In genomic region chr1:226443033-226443432, GRCh38 we compare ENCODE assay signal across 18 cellular contexts.
"Had no signal": no experiment of that assay in that cellular context is flagged by ENCODE, and none has a peak within 500 bp of the region (broad histone marks: within the 10 kb centered on the region; RNA-seq: fewer than 3 reads in every experiment).

No MANE protein-coding gene starts in this region.

- H3K27me3 ChIP-seq: upper lobe of right lung had no signal

- DNase-seq: activated CD4-positive, alpha-beta T cell treated with anti-CD3 and anti-CD28 coated beads, Interleukin-2, amount 50 U/mL, for 4 hours; activated T-cell treated with anti-CD3 and anti-CD28 coated beads, Interleukin-2, amount 50 U/mL, for 1 hour; heart right ventricle; left colon; lower lobe of right lung; midbrain; right cardiac atrium; small intestine; stimulated activated CD4-positive, alpha-beta T cell treated with anti-CD3 and anti-CD28 coated beads, Interleukin-4, amount 100 ng/mL, for 4 hours; stimulated activated CD8-positive, alpha-beta memory T cell treated with anti-CD3 and anti-CD28 coated beads, Interleukin-4, amount 100 ng/mL, for 48 hours; upper lobe of right lung had no signal

- H3K4me3 Mint-ChIP-seq: activated naive CD4-positive, alpha-beta T cell treated with anti-CD3 and anti-CD28 coated beads for 36 hours; stimulated activated naive CD8-positive, alpha-beta T cell treated with anti-CD3 and anti-CD28 coated beads, Interleukin-15, Interleukin-2, amounts not matched to agents 100 ng/mL and 50 ng/mL, for 24 hours had no signal

- H3K9me3 ChIP-seq: gastroesophageal sphincter, heart right ventricle, lower lobe of right lung, prostate gland, upper lobe of right lung had no signal

- H3K36me3 ChIP-seq: gastroesophageal sphincter, heart right ventricle, lower lobe of right lung, prostate gland, upper lobe of right lung had no signal

- H3K27ac Mint-ChIP-seq: activated naive CD4-positive, alpha-beta T cell treated with anti-CD3 and anti-CD28 coated beads for 36 hours; activated T-helper 2 cell treated with anti-CD3 and anti-CD28 coated beads, Interferon-gamma antibody, Interleukin-2, Interleukin-4, amounts not matched to agents 10 μg/mL and 5 μg/mL and 100 μg/mL, durations not matched to agents 14 hours and 24 hours and 36 hours; stimulated activated naive CD8-positive, alpha-beta T cell treated with anti-CD3 and anti-CD28 coated beads, Interleukin-15, Interleukin-2, amounts not matched to agents 100 ng/mL and 50 ng/mL, for 24 hours had no signal

- H3K27ac ChIP-seq: epithelial cell of prostate, gastroesophageal sphincter, heart right ventricle, lower lobe of right lung, prostate gland, upper lobe of right lung had no signal

- H3K27me3 Mint-ChIP-seq: stimulated activated naive CD8-positive, alpha-beta T cell treated with anti-CD3 and anti-CD28 coated beads, Interleukin-15, Interleukin-2, amounts not matched to agents 100 ng/mL and 50 ng/mL, for 24 hours had no signal

- ATAC-seq: activated CD4-positive, CD25-positive, alpha-beta regulatory T cell treated with anti-CD3 and anti-CD28 coated beads, Interleukin-2, amount 50 U/mL, for 24 hours; gastroesophageal sphincter; left colon; lower lobe of right lung; upper lobe of right lung had no signal

- H3K4me3 ChIP-seq: gastroesophageal sphincter, heart right ventricle, lower lobe of right lung, prostate gland, upper lobe of right lung had no signal

- H3K4me1 ChIP-seq: gastroesophageal sphincter, heart right ventricle, lower lobe of right lung, prostate gland, upper lobe of right lung had no signal

- H3K9me3 Mint-ChIP-seq: activated naive CD4-positive, alpha-beta T cell treated with anti-CD3 and anti-CD28 coated beads for 36 hours; activated T-helper 2 cell treated with anti-CD3 and anti-CD28 coated beads, Interferon-gamma antibody, Interleukin-2, Interleukin-4, amounts not matched to agents 10 μg/mL and 5 μg/mL and 100 μg/mL, durations not matched to agents 14 hours and 24 hours and 36 hours; stimulated activated naive CD8-positive, alpha-beta T cell treated with anti-CD3 and anti-CD28 coated beads, Interleukin-15, Interleukin-2, amounts not matched to agents 100 ng/mL and 50 ng/mL, for 24 hours had no signal
